In the genomic region with DNA sequence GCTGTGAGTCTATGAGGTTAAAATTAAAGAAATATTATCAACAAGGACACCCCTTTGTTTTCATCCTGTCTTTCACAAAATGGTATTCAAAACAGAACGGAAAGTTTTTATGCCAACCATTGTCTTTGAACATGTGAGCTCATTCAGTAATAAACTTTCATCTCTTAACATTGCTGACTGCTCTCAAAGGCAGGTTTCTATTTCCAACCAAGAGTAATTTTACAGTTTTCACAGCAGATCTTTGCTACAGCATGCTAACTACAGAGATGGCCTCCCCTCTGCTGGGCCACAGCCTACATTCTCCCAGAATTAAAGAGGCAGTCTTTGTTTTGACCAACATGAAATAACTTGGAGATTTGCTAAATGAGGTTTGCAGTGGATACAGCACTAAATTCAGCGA, we compare ENCODE assay signal across 29 cellular contexts.
"Had no signal": no experiment of that assay in that cellular context is flagged by ENCODE, and none has a peak within 500 bp of the region (broad histone marks: within the 10 kb centered on the region; RNA-seq: fewer than 3 reads in every experiment).

No MANE protein-coding gene starts in this region.

- H3K4me1 Mint-ChIP-seq: memory B cell had no signal

- H3K36me3 Mint-ChIP-seq: memory B cell had no signal

- ATAC-seq: esophagus mucosa; gastrocnemius medialis; heart right ventricle; left cardiac atrium; left lung; left ventricle myocardium superior; naive thymus-derived CD4-positive, alpha-beta T cell had no signal

- H3K4me3 Mint-ChIP-seq: memory B cell; naive thymus-derived CD4-positive, alpha-beta T cell had no signal

- DNase-seq: dermis blood vessel endothelial cell; dorsolateral prefrontal cortex; effector CD4-positive, alpha-beta T cell; effector memory CD4-positive, alpha-beta T cell; erythroblast; esophagus squamous epithelium; foreskin fibroblast; foreskin melanocyte; gastrocnemius medialis; glutamatergic neuron; head of caudate nucleus; heart right ventricle; hippocampal formation; left cardiac atrium; left lung; left ventricle myocardium superior; mammary epithelial cell; mesendoderm; midbrain; naive thymus-derived CD4-positive, alpha-beta T cell had no signal

- H3K27me3 Mint-ChIP-seq: memory B cell had no signal

- H3K4me1 ChIP-seq: esophagus squamous epithelium, gastrocnemius medialis, heart right ventricle, left lung had no signal

- H3K9me3 ChIP-seq: esophagus squamous epithelium, gastrocnemius medialis had no signal

- H3K27ac ChIP-seq: coronary artery, dorsolateral prefrontal cortex, epithelial cell of prostate, esophagus squamous epithelium, gastrocnemius medialis, heart right ventricle, left lung had no signal

- H3K36me3 ChIP-seq: esophagus squamous epithelium, gastrocnemius medialis, heart right ventricle, left lung had no signal

- H3K27ac Mint-ChIP-seq: memory B cell; naive thymus-derived CD4-positive, alpha-beta T cell had no signal

- H3K4me3 ChIP-seq: coronary artery, dorsolateral prefrontal cortex, esophagus squamous epithelium, gastrocnemius medialis, heart right ventricle, left lung, lung had no signal

- FAIRE-seq: colon, endothelial cell of umbilical vein, islet of Langerhans, keratinocyte had no signal

- H3K27me3 ChIP-seq: dorsolateral prefrontal cortex, esophagus squamous epithelium, gastrocnemius medialis, heart right ventricle, left lung had no signal
